Comparison of ENCODE assay signal across 22 cellular contexts in the genomic region with DNA sequence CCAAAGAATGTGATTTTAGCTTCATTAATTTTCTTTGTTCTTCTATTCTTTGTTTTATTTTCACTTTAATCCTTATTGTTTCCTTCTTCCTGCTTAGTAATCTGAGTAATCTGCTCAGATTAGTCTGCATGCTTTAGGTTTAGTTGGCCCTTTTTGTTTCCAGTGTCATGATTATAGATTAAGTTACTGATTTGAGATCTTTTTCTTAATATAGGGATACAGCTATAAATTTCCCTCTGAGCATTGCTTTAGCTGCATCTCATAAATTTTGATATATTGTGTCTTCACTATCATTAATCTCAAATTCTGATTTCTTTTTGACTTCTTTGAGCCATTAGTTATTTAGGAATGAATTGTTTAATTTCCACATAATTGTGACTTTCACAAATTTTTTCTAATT. TPM values are rescaled to one million over a fixed set of nuclear protein-coding genes. Genes with fewer than 3 reads are reported as not detected.
"Had no signal": no experiment of that assay in that cellular context is flagged by ENCODE, and none has a peak within 500 bp of the region (broad histone marks: within the 10 kb centered on the region; RNA-seq: fewer than 3 reads in every experiment).

No MANE protein-coding gene starts in this region.

- FAIRE-seq: HTR-8/SVneo, RCC 7860 had no signal

- H3K9me3 ChIP-seq: SJSA1 had no signal

- DNase-seq: Karpas-422, KBM-7, MM.1S, NCI-H1092 treated with DMSO at 0.1 percent for 48 hours, NCI-H1436, NCI-H187, NCI-H2029, NCI-H2081 treated with DMSO at 0.1 percent for 48 hours, NCI-H2171 treated with DMSO at 0.1 percent for 48 hours, NCI-H345, NCI-H446 treated with DMSO at 0.1 percent for 48 hours, NCI-H510A treated with DMSO at 0.1 percent for 48 hours, NCI-H526, Right ventricle myocardium superior, RPMI8226, SIG-M5 had no signal

- H3K4me3 ChIP-seq: SJSA1, SK-N-MC had no signal

- H3K27ac ChIP-seq: HL-60, SJSA1, SK-N-MC had no signal

- H3K27me3 ChIP-seq: SJSA1 had no signal

RNA-seq across cellular contexts. Expression of a gene that starts 14.0 kb away (rescaled TPM):
- total RNA-seq: M059J, SJSA1 had no signal

RNA-seq across cellular contexts. Expression of a gene that starts 53.8 kb away (rescaled TPM):
- total RNA-seq: M059J, Right ventricle myocardium superior, SJSA1 had no signal
